1 cellular context compared by ENCODE assay signal in genomic region chr1:150922519-150922975, GRCh38.
TF ChIP-seq lines count a peak whose summit lies in the region.

No MANE protein-coding gene starts in this region.

TF ChIP-seq in HCT116, 20 proteins besides CTCF, POLR2A, EP300 and RAD21 (continued from another document):
- TF ChIP-seq REST (IDR thresholded peaks at IDR 0.05; ENCODE audit: low read depth) (no peak), EZH2 (IDR thresholded peaks at IDR 0.05) (no peak), CBX3 (IDR thresholded peaks at IDR 0.05; ENCODE audit: low read depth) (peak; percentile 77; the same call in 1 of the 2 replicates), YY1 (IDR thresholded peaks at IDR 0.05; ENCODE audit: extremely low read depth, insufficient replicate concordance, low read depth, low read length) (peak; percentile 35), CEBPB (IDR thresholded peaks at IDR 0.05; ENCODE audit: low read depth) (no peak), SIN3A (IDR thresholded peaks at IDR 0.05; ENCODE audit: low read depth) (no peak), ZFX (IDR thresholded peaks at IDR 0.05) (no peak), JUND (IDR thresholded peaks at IDR 0.05) (no peak; the same call in 1 of the 2 replicates), POLR2AphosphoS5 (IDR thresholded peaks at IDR 0.05; ENCODE audit: low read depth, low read length) (no peak), SP1 (IDR thresholded peaks at IDR 0.05; ENCODE audit: low read depth) (no peak), ZBTB33 (IDR thresholded peaks at IDR 0.05; ENCODE audit: extremely low read depth, insufficient replicate concordance, low read length) (no peak)
